ENCODE assay signal across 25 cellular contexts in genomic region chr1:195934839-195935557, GRCh38.
DNase-seq lines count a peak whose midpoint lies in the region; ATAC-seq and TF ChIP-seq lines count a peak whose summit lies in the region.
"Had no signal": no experiment of that assay in that cellular context is flagged by ENCODE, and none has a peak within 500 bp of the region (broad histone marks: within the 10 kb centered on the region; RNA-seq: fewer than 3 reads in every experiment).

No MANE protein-coding gene starts in this region.

- no peak overlapping the region for H3K4me3 Mint-ChIP-seq in activated CD8-positive, alpha-beta T cell treated with anti-CD3 and anti-CD28 coated beads for 36 hours
- H3K4me3 Mint-ChIP-seq: activated CD4-positive, alpha-beta T cell treated with anti-CD3 and anti-CD28 coated beads, Interleukin-2, amount 10 ng/mL, durations not matched to agents 7 days and 5 days; CD4-positive, alpha-beta T cell; effector memory CD8-positive, alpha-beta T cell; natural killer cell treated with Interleukin-12 subunit alpha and Interleukin-12 subunit beta and Interleukin-15 and Interleukin-18, amount 100 ng/mL, for 72 hours; stimulated activated effector memory CD8-positive, alpha-beta T cell treated with anti-CD3 and anti-CD28 coated beads, Interleukin-12 subunit alpha, Interleukin-12 subunit beta, amount 100 ng/mL, for 72 hours; T-helper 1 cell treated with Interleukin-12 subunit alpha and Interleukin-12 subunit beta and Interleukin-4 antibody, amounts not matched to agents 30 μg/mL and 1 μg/mL, for 36 hours had no signal

- intact Hi-C loops in activated CD8-positive, alpha-beta T cell treated with anti-CD3 and anti-CD28 coated beads for 36 hours (cut with micrococcal nuclease): no loop called here

- no peak for ATAC-seq in activated CD8-positive, alpha-beta T cell treated with anti-CD3 and anti-CD28 coated beads for 36 hours
- ATAC-seq: effector memory CD8-positive, alpha-beta T cell; left colon; natural killer cell treated with Interleukin-12 subunit alpha and Interleukin-12 subunit beta and Interleukin-15 and Interleukin-18, amount 100 ng/mL, for 72 hours; stimulated activated effector memory CD8-positive, alpha-beta T cell treated with anti-CD3 and anti-CD28 coated beads, Interleukin-12 subunit alpha, Interleukin-12 subunit beta, amount 100 ng/mL, for 72 hours had no signal

- POLR2A ChIA-PET in activated CD8-positive, alpha-beta T cell treated with anti-CD3 and anti-CD28 coated beads for 36 hours (lab: Charles Lee): no interaction called here

- CTCF ChIA-PET in activated CD8-positive, alpha-beta T cell treated with anti-CD3 and anti-CD28 coated beads for 36 hours (lab: Charles Lee): interaction anchor here (0.6 kb wide), 1 partner anchor 785 kb away, joined by 3 read pairs; no protein-coding TSS in a partner anchor

- no peak overlapping the region for H3K27ac Mint-ChIP-seq in activated CD8-positive, alpha-beta T cell treated with anti-CD3 and anti-CD28 coated beads for 36 hours
- H3K27ac Mint-ChIP-seq: activated CD4-positive, alpha-beta T cell treated with anti-CD3 and anti-CD28 coated beads, Interleukin-2, amount 10 ng/mL, durations not matched to agents 7 days and 5 days; brain; CD4-positive, alpha-beta T cell; effector memory CD8-positive, alpha-beta T cell; natural killer cell treated with Interleukin-12 subunit alpha and Interleukin-12 subunit beta and Interleukin-15 and Interleukin-18, amount 100 ng/mL, for 72 hours; stimulated activated effector memory CD8-positive, alpha-beta T cell treated with anti-CD3 and anti-CD28 coated beads, Interleukin-12 subunit alpha, Interleukin-12 subunit beta, amount 100 ng/mL, for 72 hours; T-helper 1 cell treated with Interleukin-12 subunit alpha and Interleukin-12 subunit beta and Interleukin-4 antibody, amounts not matched to agents 30 μg/mL and 1 μg/mL, for 36 hours had no signal

- H3K9me3 Mint-ChIP-seq in activated CD8-positive, alpha-beta T cell treated with anti-CD3 and anti-CD28 coated beads for 36 hours: peaks cover 3% of the 10 kb centered on the region
- H3K9me3 Mint-ChIP-seq: activated CD4-positive, alpha-beta T cell treated with anti-CD3 and anti-CD28 coated beads, Interleukin-2, amount 10 ng/mL, durations not matched to agents 7 days and 5 days; CD4-positive, alpha-beta T cell; T-helper 1 cell treated with Interleukin-12 subunit alpha and Interleukin-12 subunit beta and Interleukin-4 antibody, amounts not matched to agents 30 μg/mL and 1 μg/mL, for 36 hours had no signal

- H3K27me3 Mint-ChIP-seq in activated CD8-positive, alpha-beta T cell treated with anti-CD3 and anti-CD28 coated beads for 36 hours: no peaks in the 10 kb centered on the region
- H3K27me3 Mint-ChIP-seq: activated CD4-positive, alpha-beta T cell treated with anti-CD3 and anti-CD28 coated beads, Interleukin-2, amount 10 ng/mL, durations not matched to agents 7 days and 5 days; CD4-positive, alpha-beta T cell; effector memory CD8-positive, alpha-beta T cell; natural killer cell treated with Interleukin-12 subunit alpha and Interleukin-12 subunit beta and Interleukin-15 and Interleukin-18, amount 100 ng/mL, for 72 hours had no signal

- H3K4me1 Mint-ChIP-seq in activated CD8-positive, alpha-beta T cell treated with anti-CD3 and anti-CD28 coated beads for 36 hours (ENCODE audit: low read depth): no peaks in the 10 kb centered on the region
- H3K4me1 Mint-ChIP-seq: activated CD4-positive, alpha-beta T cell treated with anti-CD3 and anti-CD28 coated beads, Interleukin-2, amount 10 ng/mL, durations not matched to agents 7 days and 5 days; stimulated activated effector memory CD8-positive, alpha-beta T cell treated with anti-CD3 and anti-CD28 coated beads, Interleukin-12 subunit alpha, Interleukin-12 subunit beta, amount 100 ng/mL, for 72 hours had no signal

- no peak for TF ChIP-seq CTCF in foreskin fibroblast (IDR thresholded peaks at IDR 0.05; ENCODE audit: low read depth, low read length)
- TF ChIP-seq CTCF in activated CD8-positive, alpha-beta T cell treated with anti-CD3 and anti-CD28 coated beads for 36 hours (IDR thresholded peaks at IDR 0.05): no peak

- no peaks in the 10 kb centered on the region for H3K36me3 Mint-ChIP-seq in activated CD8-positive, alpha-beta T cell treated with anti-CD3 and anti-CD28 coated beads for 36 hours (ENCODE audit: low read depth)
- H3K36me3 Mint-ChIP-seq: brain; natural killer cell treated with Interleukin-12 subunit alpha and Interleukin-12 subunit beta and Interleukin-15 and Interleukin-18, amount 100 ng/mL, for 72 hours; stimulated activated effector memory CD8-positive, alpha-beta T cell treated with anti-CD3 and anti-CD28 coated beads, Interleukin-12 subunit alpha, Interleukin-12 subunit beta, amount 100 ng/mL, for 72 hours had no signal

- peak; percentile 61 for DNase-seq in COR-L47 (lab: John Stamatoyannopoulos, UW)
- peak; percentile 86 for DNase-seq in NCI-H1417 treated with DMSO at 0.1 percent for 48 hours (lab: John Stamatoyannopoulos, UW)
- peak; percentile 53 for DNase-seq in NCI-H524 treated with DMSO at 0.1 percent for 48 hours (lab: John Stamatoyannopoulos, UW)
- DNase-seq in foreskin fibroblast: peak; percentile 1 to 25
- no peak for DNase-seq in stimulated activated CD4-positive, alpha-beta T cell treated with anti-CD3 and anti-CD28 coated beads, Interleukin-15, amount 100 ng/mL, for 24 hours
- no peak for DNase-seq in NOMO-1 treated with DMSO at 0.1 percent for 48 hours (lab: John Stamatoyannopoulos, UW; ENCODE audit: unreplicated experiment)
- DNase-seq in activated CD8-positive, alpha-beta T cell treated with anti-CD3 and anti-CD28 coated beads for 36 hours: no peak
- no peak for DNase-seq in DMS53 (lab: John Stamatoyannopoulos, UW)
- DNase-seq: activated CD4-positive, alpha-beta T cell treated with anti-CD3 and anti-CD28 coated beads, Interleukin-2, amount 10 ng/mL, durations not matched to agents 7 days and 5 days; activated CD8-positive, alpha-beta memory T cell treated with anti-CD3 and anti-CD28 coated beads, Interleukin-2, amount 50 U/mL, for 4 hours; activated effector memory CD4-positive, alpha-beta T cell treated with anti-CD3 and anti-CD28 coated beads, Interleukin-2, amount 50 U/mL, for 16 hours; CD4-positive, alpha-beta T cell; DMS79; effector memory CD8-positive, alpha-beta T cell; GM23248; head of caudate nucleus; left colon; OCI-M1; Right ventricle myocardium superior; testis had no signal

- no peak overlapping the region for H3K4me3 ChIP-seq in foreskin fibroblast (ENCODE audit: low read depth in 1 of 2, low read length in 2 of 2)
- H3K4me3 ChIP-seq: GM23248, testis, vagina had no signal

Comparison
In these comparisons a context has a peak if more than half of its experiments do, and no peak if none do; other contexts are left out.
1. DNase-seq: peak in COR-L47 (single experiment), NCI-H1417 treated with DMSO at 0.1 percent for 48 hours (single experiment), NCI-H524 treated with DMSO at 0.1 percent for 48 hours (single experiment) and foreskin fibroblast (2 of 2); none in stimulated activated CD4-positive, alpha-beta T cell treated with anti-CD3 and anti-CD28 coated beads, Interleukin-15, amount 100 ng/mL, for 24 hours (single experiment), NOMO-1 treated with DMSO at 0.1 percent for 48 hours (single experiment), activated CD8-positive, alpha-beta T cell treated with anti-CD3 and anti-CD28 coated beads for 36 hours (single experiment) and DMS53 (single experiment).